ENCODE assay signal across 1 cellular context in genomic region chr17:40612510-40613244, GRCh38.
TF ChIP-seq lines count a peak whose summit lies in the region.

No MANE protein-coding gene starts in this region.

TF ChIP-seq in K562, 482 proteins besides CTCF, POLR2A, EP300 and RAD21:
- TF ChIP-seq FOXP1 (CRISPR knock-in tag; IDR thresholded peaks at IDR 0.05) (no peak), SIN3B (IDR thresholded peaks at IDR 0.05; ENCODE audit: low read depth) (no peak), MCM3 (IDR thresholded peaks at IDR 0.05) (no peak), ASH1L (IDR thresholded peaks at IDR 0.05; ENCODE audit: borderline replicate concordance, low read depth, partially characterized antibody) (no peak), RFX5 (IDR thresholded peaks at IDR 0.05; ENCODE audit: low read depth, low read length) (no peak), MTA2 (IDR thresholded peaks at IDR 0.05; ENCODE audit: low read depth) (no peak), ZHX1 (conservative IDR thresholded peaks at IDR 0.05; ENCODE audit: low read length) (no peak), FIP1L1 (IDR thresholded peaks at IDR 0.05; ENCODE audit: low read depth, low read length, poor library complexity, severe bottlenecking) (no peak), ZNF347 (CRISPR knock-in tag; IDR thresholded peaks at IDR 0.05; ENCODE audit: low read depth) (no peak), ZNF384 (IDR thresholded peaks at IDR 0.05; ENCODE audit: low read depth, low read length) (peak; percentile 76), ZKSCAN1 (IDR thresholded peaks at IDR 0.05; ENCODE audit: low read depth, low read length) (no peak), DACH1 (IDR thresholded peaks at IDR 0.05; ENCODE audit: partially characterized antibody) (no peak), HMBOX1 (IDR thresholded peaks at IDR 0.05) (no peak), GABPB1 (CRISPR knock-in tag; IDR thresholded peaks at IDR 0.05) (no peak)
- TF ChIP-seq, protein P1, sequence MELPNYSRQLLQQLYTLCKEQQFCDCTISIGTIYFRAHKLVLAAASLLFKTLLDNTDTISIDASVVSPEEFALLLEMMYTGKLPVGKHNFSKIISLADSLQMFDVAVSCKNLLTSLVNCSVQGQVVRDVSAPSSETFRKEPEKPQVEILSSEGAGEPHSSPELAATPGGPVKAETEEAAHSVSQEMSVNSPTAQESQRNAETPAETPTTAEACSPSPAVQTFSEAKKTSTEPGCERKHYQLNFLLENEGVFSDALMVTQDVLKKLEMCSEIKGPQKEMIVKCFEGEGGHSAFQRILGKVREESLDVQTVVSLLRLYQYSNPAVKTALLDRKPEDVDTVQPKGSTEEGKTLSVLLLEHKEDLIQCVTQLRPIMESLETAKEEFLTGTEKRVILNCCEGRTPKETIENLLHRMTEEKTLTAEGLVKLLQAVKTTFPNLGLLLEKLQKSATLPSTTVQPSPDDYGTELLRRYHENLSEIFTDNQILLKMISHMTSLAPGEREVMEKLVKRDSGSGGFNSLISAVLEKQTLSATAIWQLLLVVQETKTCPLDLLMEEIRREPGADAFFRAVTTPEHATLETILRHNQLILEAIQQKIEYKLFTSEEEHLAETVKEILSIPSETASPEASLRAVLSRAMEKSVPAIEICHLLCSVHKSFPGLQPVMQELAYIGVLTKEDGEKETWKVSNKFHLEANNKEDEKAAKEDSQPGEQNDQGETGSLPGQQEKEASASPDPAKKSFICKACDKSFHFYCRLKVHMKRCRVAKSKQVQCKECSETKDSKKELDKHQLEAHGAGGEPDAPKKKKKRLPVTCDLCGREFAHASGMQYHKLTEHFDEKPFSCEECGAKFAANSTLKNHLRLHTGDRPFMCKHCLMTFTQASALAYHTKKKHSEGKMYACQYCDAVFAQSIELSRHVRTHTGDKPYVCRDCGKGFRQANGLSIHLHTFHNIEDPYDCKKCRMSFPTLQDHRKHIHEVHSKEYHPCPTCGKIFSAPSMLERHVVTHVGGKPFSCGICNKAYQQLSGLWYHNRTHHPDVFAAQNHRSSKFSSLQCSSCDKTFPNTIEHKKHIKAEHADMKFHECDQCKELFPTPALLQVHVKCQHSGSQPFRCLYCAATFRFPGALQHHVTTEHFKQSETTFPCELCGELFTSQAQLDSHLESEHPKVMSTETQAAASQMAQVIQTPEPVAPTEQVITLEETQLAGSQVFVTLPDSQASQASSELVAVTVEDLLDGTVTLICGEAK (IDR thresholded peaks at IDR 0.05), result peak; percentile 82
- TF ChIP-seq, protein P1 (CRISPR knock-in tag; IDR thresholded peaks at IDR 0.05), result no peak
- TF ChIP-seq, protein P2, sequence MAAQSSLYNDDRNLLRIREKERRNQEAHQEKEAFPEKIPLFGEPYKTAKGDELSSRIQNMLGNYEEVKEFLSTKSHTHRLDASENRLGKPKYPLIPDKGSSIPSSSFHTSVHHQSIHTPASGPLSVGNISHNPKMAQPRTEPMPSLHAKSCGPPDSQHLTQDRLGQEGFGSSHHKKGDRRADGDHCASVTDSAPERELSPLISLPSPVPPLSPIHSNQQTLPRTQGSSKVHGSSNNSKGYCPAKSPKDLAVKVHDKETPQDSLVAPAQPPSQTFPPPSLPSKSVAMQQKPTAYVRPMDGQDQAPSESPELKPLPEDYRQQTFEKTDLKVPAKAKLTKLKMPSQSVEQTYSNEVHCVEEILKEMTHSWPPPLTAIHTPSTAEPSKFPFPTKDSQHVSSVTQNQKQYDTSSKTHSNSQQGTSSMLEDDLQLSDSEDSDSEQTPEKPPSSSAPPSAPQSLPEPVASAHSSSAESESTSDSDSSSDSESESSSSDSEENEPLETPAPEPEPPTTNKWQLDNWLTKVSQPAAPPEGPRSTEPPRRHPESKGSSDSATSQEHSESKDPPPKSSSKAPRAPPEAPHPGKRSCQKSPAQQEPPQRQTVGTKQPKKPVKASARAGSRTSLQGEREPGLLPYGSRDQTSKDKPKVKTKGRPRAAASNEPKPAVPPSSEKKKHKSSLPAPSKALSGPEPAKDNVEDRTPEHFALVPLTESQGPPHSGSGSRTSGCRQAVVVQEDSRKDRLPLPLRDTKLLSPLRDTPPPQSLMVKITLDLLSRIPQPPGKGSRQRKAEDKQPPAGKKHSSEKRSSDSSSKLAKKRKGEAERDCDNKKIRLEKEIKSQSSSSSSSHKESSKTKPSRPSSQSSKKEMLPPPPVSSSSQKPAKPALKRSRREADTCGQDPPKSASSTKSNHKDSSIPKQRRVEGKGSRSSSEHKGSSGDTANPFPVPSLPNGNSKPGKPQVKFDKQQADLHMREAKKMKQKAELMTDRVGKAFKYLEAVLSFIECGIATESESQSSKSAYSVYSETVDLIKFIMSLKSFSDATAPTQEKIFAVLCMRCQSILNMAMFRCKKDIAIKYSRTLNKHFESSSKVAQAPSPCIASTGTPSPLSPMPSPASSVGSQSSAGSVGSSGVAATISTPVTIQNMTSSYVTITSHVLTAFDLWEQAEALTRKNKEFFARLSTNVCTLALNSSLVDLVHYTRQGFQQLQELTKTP (IDR thresholded peaks at IDR 0.05; ENCODE audit: low read depth in 1 of 2, partially characterized antibody in 2 of 2), result no peak
- TF ChIP-seq, protein P3, sequence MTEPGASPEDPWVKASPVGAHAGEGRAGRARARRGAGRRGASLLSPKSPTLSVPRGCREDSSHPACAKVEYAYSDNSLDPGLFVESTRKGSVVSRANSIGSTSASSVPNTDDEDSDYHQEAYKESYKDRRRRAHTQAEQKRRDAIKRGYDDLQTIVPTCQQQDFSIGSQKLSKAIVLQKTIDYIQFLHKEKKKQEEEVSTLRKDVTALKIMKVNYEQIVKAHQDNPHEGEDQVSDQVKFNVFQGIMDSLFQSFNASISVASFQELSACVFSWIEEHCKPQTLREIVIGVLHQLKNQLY (CRISPR knock-in tag; conservative IDR thresholded peaks at IDR 0.05), result no peak
